In the genomic region with DNA sequence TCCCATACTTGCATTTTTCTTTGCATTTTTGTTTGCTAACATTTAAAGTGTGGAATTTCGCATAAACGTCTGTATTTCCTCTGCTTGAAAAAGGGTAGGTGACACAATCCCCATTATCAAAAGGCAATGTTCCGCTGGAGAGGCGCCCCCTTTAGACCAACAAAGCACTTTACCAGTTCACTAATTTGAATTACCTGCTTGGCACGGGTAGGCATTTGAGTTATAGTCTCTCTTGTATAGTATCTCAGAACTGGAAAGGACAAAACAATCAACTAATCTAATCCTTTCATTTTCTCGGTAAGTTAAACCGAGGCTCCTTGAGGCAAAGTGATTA, we compare ENCODE assay signal across 8 cellular contexts. TPM values are rescaled to one million over a fixed set of nuclear protein-coding genes. Genes with fewer than 3 reads are reported as not detected.
DNase-seq lines count a peak whose midpoint lies in the region; ATAC-seq and TF ChIP-seq lines count a peak whose summit lies in the region.

No MANE protein-coding gene starts in this region.

- no peaks in the 10 kb centered on the region; the same call in 1 of the 2 replicates for H3K27me3 ChIP-seq in OCI-LY3 (ENCODE audit: low read depth, low read length)
- H3K27me3 ChIP-seq in left lung: peaks cover 9 to 48% of the 10 kb centered on the region in 2 donors

- H3K27ac ChIP-seq in OCI-LY3 (ENCODE audit: low read length) (no peak overlapping the region), left lung (peak overlapping the region; percentile 27 to 55)

- H3K4me3 Mint-ChIP-seq in stimulated activated naive CD8-positive, alpha-beta T cell treated with anti-CD3 and anti-CD28 coated beads, Interleukin-15, amount 100 ng/mL, for 72 hours: peak overlapping the region; percentile 90 to 93

- DNase-seq in central memory CD4-positive, alpha-beta T cell: peak; percentile 25
- DNase-seq in left lung (no peak), cortex of kidney (lab: John Stamatoyannopoulos, UW) (no peak)
- DNase-seq in stimulated activated naive CD8-positive, alpha-beta T cell treated with anti-CD3 and anti-CD28 coated beads, Interleukin-15, amount 100 ng/mL, for 72 hours: peak in 1 of 2 donors; percentile 51

- H3K4me3 ChIP-seq in OCI-LY3 (ENCODE audit: low read length) (peak overlapping the region; percentile 81), left lung (peak overlapping the region; percentile 43 to 50)

- peak; percentile 47 for ATAC-seq in GM21381 (IDR thresholded peaks at IDR 0.05; ENCODE audit: unreplicated experiment)
- ATAC-seq in HG03575 (IDR thresholded peaks at IDR 0.05; ENCODE audit: extremely low read depth, insufficient number of reproducible peaks, low FRiP score, unreplicated experiment): peak; percentile 12
- peak; percentile 86 for ATAC-seq in left lung
- ATAC-seq in stimulated activated naive CD8-positive, alpha-beta T cell treated with anti-CD3 and anti-CD28 coated beads, Interleukin-15, amount 100 ng/mL, for 72 hours: peak; percentile 70

- no peaks in the 10 kb centered on the region for H3K9me3 Mint-ChIP-seq in stimulated activated naive CD8-positive, alpha-beta T cell treated with anti-CD3 and anti-CD28 coated beads, Interleukin-15, amount 100 ng/mL, for 72 hours

- H3K27me3 Mint-ChIP-seq in stimulated activated naive CD8-positive, alpha-beta T cell treated with anti-CD3 and anti-CD28 coated beads, Interleukin-15, amount 100 ng/mL, for 72 hours: peaks cover 55% of the 10 kb centered on the region

- H3K9ac ChIP-seq in ES-I3 (ENCODE audit: low read depth, low read length) (peak overlapping the region; percentile 78), OCI-LY3 (ENCODE audit: low read length) (peak overlapping the region; percentile 7; the same call in 1 of the 2 replicates)

- peak overlapping the region; percentile 74; the same call in 1 of the 2 replicates for H2AFZ ChIP-seq in OCI-LY3 (ENCODE audit: low read depth, low read length)

- H3K79me2 ChIP-seq in OCI-LY3 (ENCODE audit: low read length): no peaks in the 10 kb centered on the region

- TF ChIP-seq CTCF in OCI-LY3 (IDR thresholded peaks at IDR 0.05; ENCODE audit: low read depth, low read length) (peak; percentile 54), left lung (IDR thresholded peaks at IDR 0.05) (peak in 1 of 2 donors; percentile 19)

- intact Hi-C loops in left lung (cut with DNase I): no loop called here

- no peaks in the 10 kb centered on the region for H3K9me3 ChIP-seq in ES-I3 (ENCODE audit: control insufficient read depth, insufficient read depth, low read length)
- H3K9me3 ChIP-seq in OCI-LY3 (ENCODE audit: insufficient read depth, low read length): no peaks in the 10 kb centered on the region
- H3K9me3 ChIP-seq in left lung: no peaks in the 10 kb centered on the region

- peaks cover 10% of the 10 kb centered on the region for H3K4me1 Mint-ChIP-seq in stimulated activated naive CD8-positive, alpha-beta T cell treated with anti-CD3 and anti-CD28 coated beads, Interleukin-15, amount 100 ng/mL, for 72 hours

- no peaks in the 10 kb centered on the region for H4K20me1 ChIP-seq in OCI-LY3 (ENCODE audit: insufficient read depth, low read length)

- peak overlapping the region in 1 of 2 donors; percentile 48 for H3K27ac Mint-ChIP-seq in stimulated activated naive CD8-positive, alpha-beta T cell treated with anti-CD3 and anti-CD28 coated beads, Interleukin-15, amount 100 ng/mL, for 72 hours

- no peaks in the 10 kb centered on the region for H3K4me1 ChIP-seq in ES-I3 (ENCODE audit: insufficient read depth, low read length)
- H3K4me1 ChIP-seq in OCI-LY3 (ENCODE audit: low read length): peaks cover 7% of the 10 kb centered on the region
- peaks cover 4 to 6% of the 10 kb centered on the region in 2 donors for H3K4me1 ChIP-seq in left lung

- H3K4me2 ChIP-seq in OCI-LY3 (ENCODE audit: low read length): peak overlapping the region; percentile 72

- H3K36me3 ChIP-seq in ES-I3 (ENCODE audit: insufficient read depth, low read length): no peaks in the 10 kb centered on the region
- no peaks in the 10 kb centered on the region for H3K36me3 ChIP-seq in OCI-LY3 (replicated peaks; ENCODE audit: low read depth, low read length)
- H3K36me3 ChIP-seq in left lung: no peaks in the 10 kb centered on the region

RNA-seq across cellular contexts. Expression of a gene that starts 0.8 kb away (rescaled TPM):
- total RNA-seq in left lung: under 1 TPM in 1 of 2 donors, not detected in 1; 0.63 TPM

Comparison
In these comparisons a context has a peak if more than half of its experiments do, and no peak if none do; other contexts are left out.
1. ATAC-seq: peak in every context shown above with its lines; median percentile 86 in left lung; 70 in stimulated activated naive CD8-positive, alpha-beta T cell treated with anti-CD3 and anti-CD28 coated beads, Interleukin-15, amount 100 ng/mL, for 72 hours; 47 in GM21381; 12 in HG03575.